ENCODE assay signal across 25 cellular contexts in the genomic region with DNA sequence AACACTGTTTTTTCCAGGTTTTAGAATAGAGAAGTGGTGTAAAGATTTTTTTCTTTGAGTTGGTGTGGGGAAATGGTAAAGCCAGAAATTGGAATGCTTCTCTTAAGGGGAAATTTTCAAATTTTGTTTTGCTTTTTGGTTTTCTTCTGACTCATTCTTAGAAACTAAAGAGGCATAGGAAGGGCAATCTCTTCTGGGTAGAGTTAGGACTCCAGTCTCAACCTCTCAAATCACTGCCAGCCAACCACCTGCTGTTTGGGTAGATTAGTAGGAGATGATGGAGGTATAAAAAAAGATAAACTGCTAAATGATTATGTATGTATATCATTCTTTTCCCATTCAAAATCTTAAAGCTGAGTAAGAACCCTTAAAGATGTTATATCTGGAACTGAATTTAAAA.
"Had no signal": no experiment of that assay in that cellular context is flagged by ENCODE, and none has a peak within 500 bp of the region (broad histone marks: within the 10 kb centered on the region; RNA-seq: fewer than 3 reads in every experiment).

No MANE protein-coding gene starts in this region.

- H3K27me3 Mint-ChIP-seq: naive B cell, type B pancreatic cell had no signal

- ATAC-seq: foreskin keratinocyte, left cardiac atrium, left ventricle myocardium superior, sciatic nerve had no signal

- H3K27ac ChIP-seq: colonic mucosa, foreskin keratinocyte, hepatocyte, spleen, stomach, thoracic aorta had no signal

- DNase-seq: colonic mucosa; dermis blood vessel endothelial cell; erythroblast; foreskin keratinocyte; head of caudate nucleus; kidney; left cardiac atrium; left ventricle myocardium superior; mesenchymal stem cell; midbrain; naive B cell; posterior cingulate gyrus; spleen; stimulated activated CD4-positive, alpha-beta T cell treated with anti-CD3 and anti-CD28 coated beads, Interleukin-15, amount 100 ng/mL, for 24 hours; stimulated activated CD4-positive, alpha-beta T cell treated with anti-CD3 and anti-CD28 coated beads, Interleukin-1b, Interleukin-23, amount 100 ng/mL, for 48 hours; stimulated activated CD4-positive, alpha-beta T cell treated with anti-CD3 and anti-CD28 coated beads, Interleukin-4, amount 100 ng/mL, for 4 hours; stimulated activated naive CD4-positive, alpha-beta T cell; stomach; substantia nigra had no signal

- H3K4me1 ChIP-seq: colonic mucosa, foreskin keratinocyte, spleen, stomach had no signal

- H3K9me3 ChIP-seq: colonic mucosa, spleen, stomach, thoracic aorta had no signal

- H3K4me3 ChIP-seq: colonic mucosa, hepatocyte, lung, spleen, stomach, thoracic aorta had no signal

- H3K36me3 ChIP-seq: colonic mucosa, thoracic aorta had no signal

- H3K9me3 Mint-ChIP-seq: naive B cell, neural crest cell, type B pancreatic cell had no signal

- H3K4me3 Mint-ChIP-seq: naive B cell, neural crest cell, type B pancreatic cell had no signal

- H3K4me1 Mint-ChIP-seq: naive B cell had no signal

- H3K27me3 ChIP-seq: colonic mucosa, foreskin keratinocyte, hepatocyte, spleen, stomach had no signal

- H3K27ac Mint-ChIP-seq: naive B cell, type B pancreatic cell had no signal
